ENCODE assay signal across 1 cellular context in the genomic region with DNA sequence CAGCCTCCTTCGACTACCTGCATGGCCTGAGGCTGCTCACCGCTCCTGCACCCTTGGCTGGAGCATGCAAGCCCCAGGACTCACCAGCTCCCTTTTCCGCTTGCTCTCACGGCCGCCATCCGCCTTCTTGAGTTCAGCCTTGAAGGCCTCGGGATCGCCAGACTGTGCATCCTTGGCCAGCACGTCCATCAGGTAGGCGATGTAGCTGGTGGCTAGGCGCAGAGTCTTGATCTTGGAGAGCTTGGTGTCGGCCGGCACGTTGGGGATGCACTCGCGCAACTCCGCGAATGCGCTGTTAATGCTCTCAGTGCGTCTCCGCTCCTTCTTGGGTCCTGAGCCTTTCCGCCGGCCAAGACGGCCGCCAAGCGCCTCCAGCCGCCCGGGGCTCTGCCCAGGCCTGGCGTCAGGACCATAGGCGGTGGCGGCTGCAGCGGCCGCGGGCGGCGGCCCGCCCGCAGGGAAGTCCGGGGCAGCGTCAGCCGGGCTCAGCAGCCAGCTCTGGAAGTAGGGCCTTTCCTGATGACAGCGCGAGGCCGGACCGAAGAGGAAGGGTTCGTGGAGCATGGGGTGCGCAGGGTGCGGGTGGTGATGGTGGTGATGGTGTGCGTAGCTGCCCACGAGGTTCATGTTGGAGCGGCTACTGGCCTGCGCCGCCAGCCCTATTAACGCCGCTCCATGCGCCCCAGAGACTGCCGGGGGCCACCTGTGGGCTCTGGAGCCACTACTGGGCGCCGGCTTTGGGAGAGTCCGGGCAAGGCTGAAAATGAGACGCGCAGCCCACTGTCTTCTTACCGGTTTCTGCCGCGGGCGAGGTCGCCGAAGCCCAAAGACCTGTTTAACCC.
TF ChIP-seq lines count a peak whose summit lies in the region.

No MANE protein-coding gene starts in this region.

TF ChIP-seq in HepG2, 621 proteins besides CTCF, POLR2A, EP300 and RAD21:
- no peak for TF ChIP-seq CC2D1A (CRISPR knock-in tag; IDR thresholded peaks at IDR 0.05)
- no peak for TF ChIP-seq ZFP36L1 (CRISPR knock-in tag; IDR thresholded peaks at IDR 0.05)
- TF ChIP-seq ZNF737 (CRISPR knock-in tag; IDR thresholded peaks at IDR 0.05; ENCODE audit: borderline replicate concordance), result no peak
- TF ChIP-seq, protein P1, sequence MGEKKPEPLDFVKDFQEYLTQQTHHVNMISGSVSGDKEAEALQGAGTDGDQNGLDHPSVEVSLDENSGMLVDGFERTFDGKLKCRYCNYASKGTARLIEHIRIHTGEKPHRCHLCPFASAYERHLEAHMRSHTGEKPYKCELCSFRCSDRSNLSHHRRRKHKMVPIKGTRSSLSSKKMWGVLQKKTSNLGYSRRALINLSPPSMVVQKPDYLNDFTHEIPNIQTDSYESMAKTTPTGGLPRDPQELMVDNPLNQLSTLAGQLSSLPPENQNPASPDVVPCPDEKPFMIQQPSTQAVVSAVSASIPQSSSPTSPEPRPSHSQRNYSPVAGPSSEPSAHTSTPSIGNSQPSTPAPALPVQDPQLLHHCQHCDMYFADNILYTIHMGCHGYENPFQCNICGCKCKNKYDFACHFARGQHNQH (CRISPR knock-in tag; IDR thresholded peaks at IDR 0.05), result no peak
- no peak for TF ChIP-seq TBX2 (CRISPR knock-in tag; IDR thresholded peaks at IDR 0.05; ENCODE audit: borderline replicate concordance)
- TF ChIP-seq JDP2 (CRISPR knock-in tag; IDR thresholded peaks at IDR 0.05; ENCODE audit: borderline replicate concordance), result no peak
- TF ChIP-seq, protein P2, sequence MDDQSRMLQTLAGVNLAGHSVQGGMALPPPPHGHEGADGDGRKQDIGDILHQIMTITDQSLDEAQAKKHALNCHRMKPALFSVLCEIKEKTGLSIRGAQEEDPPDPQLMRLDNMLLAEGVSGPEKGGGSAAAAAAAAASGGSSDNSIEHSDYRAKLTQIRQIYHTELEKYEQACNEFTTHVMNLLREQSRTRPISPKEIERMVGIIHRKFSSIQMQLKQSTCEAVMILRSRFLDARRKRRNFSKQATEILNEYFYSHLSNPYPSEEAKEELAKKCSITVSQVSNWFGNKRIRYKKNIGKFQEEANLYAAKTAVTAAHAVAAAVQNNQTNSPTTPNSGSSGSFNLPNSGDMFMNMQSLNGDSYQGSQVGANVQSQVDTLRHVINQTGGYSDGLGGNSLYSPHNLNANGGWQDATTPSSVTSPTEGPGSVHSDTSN (CRISPR knock-in tag; IDR thresholded peaks at IDR 0.05; ENCODE audit: borderline replicate concordance), result no peak
- peak; percentile 87; the same call in 1 of the 2 replicates for TF ChIP-seq MTF2 (CRISPR knock-in tag; IDR thresholded peaks at IDR 0.05; ENCODE audit: borderline replicate concordance)
- no peak for TF ChIP-seq ZSCAN20 (CRISPR knock-in tag; IDR thresholded peaks at IDR 0.05; ENCODE audit: borderline replicate concordance)
- TF ChIP-seq, protein P3, sequence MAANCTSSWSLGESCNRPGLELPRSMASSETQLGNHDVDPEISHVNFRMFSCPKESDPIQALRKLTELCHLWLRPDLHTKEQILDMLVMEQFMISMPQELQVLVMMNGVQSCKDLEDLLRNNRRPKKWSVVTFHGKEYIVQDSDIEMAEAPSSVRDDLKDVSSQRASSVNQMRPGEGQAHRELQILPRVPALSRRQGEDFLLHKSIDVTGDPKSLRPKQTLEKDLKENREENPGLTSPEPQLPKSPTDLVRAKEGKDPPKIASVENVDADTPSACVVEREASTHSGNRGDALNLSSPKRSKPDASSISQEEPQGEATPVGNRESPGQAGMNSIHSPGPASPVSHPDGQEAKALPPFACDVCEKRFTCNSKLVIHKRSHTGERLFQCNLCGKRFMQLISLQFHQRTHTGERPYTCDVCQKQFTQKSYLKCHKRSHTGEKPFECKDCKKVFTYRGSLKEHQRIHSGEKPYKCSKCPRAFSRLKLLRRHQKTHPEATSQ (CRISPR knock-in tag; IDR thresholded peaks at IDR 0.05; ENCODE audit: borderline replicate concordance), result no peak
- no peak for TF ChIP-seq ZSCAN30 (CRISPR knock-in tag; IDR thresholded peaks at IDR 0.05)
- TF ChIP-seq GTF3A (CRISPR knock-in tag; conservative IDR thresholded peaks at IDR 0.05), result no peak
- TF ChIP-seq, protein P4, sequence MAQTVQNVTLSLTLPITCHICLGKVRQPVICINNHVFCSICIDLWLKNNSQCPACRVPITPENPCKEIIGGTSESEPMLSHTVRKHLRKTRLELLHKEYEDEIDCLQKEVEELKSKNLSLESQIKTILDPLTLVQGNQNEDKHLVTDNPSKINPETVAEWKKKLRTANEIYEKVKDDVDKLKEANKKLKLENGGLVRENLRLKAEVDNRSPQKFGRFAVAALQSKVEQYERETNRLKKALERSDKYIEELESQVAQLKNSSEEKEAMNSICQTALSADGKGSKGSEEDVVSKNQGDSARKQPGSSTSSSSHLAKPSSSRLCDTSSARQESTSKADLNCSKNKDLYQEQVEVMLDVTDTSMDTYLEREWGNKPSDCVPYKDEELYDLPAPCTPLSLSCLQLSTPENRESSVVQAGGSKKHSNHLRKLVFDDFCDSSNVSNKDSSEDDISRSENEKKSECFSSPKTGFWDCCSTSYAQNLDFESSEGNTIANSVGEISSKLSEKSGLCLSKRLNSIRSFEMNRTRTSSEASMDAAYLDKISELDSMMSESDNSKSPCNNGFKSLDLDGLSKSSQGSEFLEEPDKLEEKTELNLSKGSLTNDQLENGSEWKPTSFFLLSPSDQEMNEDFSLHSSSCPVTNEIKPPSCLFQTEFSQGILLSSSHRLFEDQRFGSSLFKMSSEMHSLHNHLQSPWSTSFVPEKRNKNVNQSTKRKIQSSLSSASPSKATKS (CRISPR knock-in tag; IDR thresholded peaks at IDR 0.05), result no peak
- TF ChIP-seq, protein P5, sequence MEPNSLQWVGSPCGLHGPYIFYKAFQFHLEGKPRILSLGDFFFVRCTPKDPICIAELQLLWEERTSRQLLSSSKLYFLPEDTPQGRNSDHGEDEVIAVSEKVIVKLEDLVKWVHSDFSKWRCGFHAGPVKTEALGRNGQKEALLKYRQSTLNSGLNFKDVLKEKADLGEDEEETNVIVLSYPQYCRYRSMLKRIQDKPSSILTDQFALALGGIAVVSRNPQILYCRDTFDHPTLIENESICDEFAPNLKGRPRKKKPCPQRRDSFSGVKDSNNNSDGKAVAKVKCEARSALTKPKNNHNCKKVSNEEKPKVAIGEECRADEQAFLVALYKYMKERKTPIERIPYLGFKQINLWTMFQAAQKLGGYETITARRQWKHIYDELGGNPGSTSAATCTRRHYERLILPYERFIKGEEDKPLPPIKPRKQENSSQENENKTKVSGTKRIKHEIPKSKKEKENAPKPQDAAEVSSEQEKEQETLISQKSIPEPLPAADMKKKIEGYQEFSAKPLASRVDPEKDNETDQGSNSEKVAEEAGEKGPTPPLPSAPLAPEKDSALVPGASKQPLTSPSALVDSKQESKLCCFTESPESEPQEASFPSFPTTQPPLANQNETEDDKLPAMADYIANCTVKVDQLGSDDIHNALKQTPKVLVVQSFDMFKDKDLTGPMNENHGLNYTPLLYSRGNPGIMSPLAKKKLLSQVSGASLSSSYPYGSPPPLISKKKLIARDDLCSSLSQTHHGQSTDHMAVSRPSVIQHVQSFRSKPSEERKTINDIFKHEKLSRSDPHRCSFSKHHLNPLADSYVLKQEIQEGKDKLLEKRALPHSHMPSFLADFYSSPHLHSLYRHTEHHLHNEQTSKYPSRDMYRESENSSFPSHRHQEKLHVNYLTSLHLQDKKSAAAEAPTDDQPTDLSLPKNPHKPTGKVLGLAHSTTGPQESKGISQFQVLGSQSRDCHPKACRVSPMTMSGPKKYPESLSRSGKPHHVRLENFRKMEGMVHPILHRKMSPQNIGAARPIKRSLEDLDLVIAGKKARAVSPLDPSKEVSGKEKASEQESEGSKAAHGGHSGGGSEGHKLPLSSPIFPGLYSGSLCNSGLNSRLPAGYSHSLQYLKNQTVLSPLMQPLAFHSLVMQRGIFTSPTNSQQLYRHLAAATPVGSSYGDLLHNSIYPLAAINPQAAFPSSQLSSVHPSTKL (CRISPR knock-in tag; IDR thresholded peaks at IDR 0.05), result no peak
- peak; percentile 57 for TF ChIP-seq HNRNPLL (IDR thresholded peaks at IDR 0.05; ENCODE audit: low read depth, low read length, poor library complexity, severe bottlenecking)
- TF ChIP-seq ZNF891 (CRISPR knock-in tag; IDR thresholded peaks at IDR 0.05), result no peak
- TF ChIP-seq, protein P6, sequence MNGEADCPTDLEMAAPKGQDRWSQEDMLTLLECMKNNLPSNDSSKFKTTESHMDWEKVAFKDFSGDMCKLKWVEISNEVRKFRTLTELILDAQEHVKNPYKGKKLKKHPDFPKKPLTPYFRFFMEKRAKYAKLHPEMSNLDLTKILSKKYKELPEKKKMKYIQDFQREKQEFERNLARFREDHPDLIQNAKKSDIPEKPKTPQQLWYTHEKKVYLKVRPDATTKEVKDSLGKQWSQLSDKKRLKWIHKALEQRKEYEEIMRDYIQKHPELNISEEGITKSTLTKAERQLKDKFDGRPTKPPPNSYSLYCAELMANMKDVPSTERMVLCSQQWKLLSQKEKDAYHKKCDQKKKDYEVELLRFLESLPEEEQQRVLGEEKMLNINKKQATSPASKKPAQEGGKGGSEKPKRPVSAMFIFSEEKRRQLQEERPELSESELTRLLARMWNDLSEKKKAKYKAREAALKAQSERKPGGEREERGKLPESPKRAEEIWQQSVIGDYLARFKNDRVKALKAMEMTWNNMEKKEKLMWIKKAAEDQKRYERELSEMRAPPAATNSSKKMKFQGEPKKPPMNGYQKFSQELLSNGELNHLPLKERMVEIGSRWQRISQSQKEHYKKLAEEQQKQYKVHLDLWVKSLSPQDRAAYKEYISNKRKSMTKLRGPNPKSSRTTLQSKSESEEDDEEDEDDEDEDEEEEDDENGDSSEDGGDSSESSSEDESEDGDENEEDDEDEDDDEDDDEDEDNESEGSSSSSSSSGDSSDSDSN (CRISPR knock-in tag; IDR thresholded peaks at IDR 0.05), result peak; percentile 39; the same call in 1 of the 2 replicates
- TF ChIP-seq GFI1 (CRISPR knock-in tag; IDR thresholded peaks at IDR 0.05; ENCODE audit: borderline replicate concordance), result no peak
- TF ChIP-seq, protein P7, sequence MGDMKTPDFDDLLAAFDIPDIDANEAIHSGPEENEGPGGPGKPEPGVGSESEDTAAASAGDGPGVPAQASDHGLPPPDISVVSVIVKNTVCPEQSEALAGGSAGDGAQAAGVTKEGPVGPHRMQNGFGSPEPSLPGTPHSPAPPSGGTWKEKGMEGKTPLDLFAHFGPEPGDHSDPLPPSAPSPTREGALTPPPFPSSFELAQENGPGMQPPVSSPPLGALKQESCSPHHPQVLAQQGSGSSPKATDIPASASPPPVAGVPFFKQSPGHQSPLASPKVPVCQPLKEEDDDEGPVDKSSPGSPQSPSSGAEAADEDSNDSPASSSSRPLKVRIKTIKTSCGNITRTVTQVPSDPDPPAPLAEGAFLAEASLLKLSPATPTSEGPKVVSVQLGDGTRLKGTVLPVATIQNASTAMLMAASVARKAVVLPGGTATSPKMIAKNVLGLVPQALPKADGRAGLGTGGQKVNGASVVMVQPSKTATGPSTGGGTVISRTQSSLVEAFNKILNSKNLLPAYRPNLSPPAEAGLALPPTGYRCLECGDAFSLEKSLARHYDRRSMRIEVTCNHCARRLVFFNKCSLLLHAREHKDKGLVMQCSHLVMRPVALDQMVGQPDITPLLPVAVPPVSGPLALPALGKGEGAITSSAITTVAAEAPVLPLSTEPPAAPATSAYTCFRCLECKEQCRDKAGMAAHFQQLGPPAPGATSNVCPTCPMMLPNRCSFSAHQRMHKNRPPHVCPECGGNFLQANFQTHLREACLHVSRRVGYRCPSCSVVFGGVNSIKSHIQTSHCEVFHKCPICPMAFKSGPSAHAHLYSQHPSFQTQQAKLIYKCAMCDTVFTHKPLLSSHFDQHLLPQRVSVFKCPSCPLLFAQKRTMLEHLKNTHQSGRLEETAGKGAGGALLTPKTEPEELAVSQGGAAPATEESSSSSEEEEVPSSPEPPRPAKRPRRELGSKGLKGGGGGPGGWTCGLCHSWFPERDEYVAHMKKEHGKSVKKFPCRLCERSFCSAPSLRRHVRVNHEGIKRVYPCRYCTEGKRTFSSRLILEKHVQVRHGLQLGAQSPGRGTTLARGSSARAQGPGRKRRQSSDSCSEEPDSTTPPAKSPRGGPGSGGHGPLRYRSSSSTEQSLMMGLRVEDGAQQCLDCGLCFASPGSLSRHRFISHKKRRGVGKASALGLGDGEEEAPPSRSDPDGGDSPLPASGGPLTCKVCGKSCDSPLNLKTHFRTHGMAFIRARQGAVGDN (CRISPR knock-in tag; IDR thresholded peaks at IDR 0.05), result peak; percentile 14; the same call in 1 of the 2 replicates
- TF ChIP-seq, protein P8, sequence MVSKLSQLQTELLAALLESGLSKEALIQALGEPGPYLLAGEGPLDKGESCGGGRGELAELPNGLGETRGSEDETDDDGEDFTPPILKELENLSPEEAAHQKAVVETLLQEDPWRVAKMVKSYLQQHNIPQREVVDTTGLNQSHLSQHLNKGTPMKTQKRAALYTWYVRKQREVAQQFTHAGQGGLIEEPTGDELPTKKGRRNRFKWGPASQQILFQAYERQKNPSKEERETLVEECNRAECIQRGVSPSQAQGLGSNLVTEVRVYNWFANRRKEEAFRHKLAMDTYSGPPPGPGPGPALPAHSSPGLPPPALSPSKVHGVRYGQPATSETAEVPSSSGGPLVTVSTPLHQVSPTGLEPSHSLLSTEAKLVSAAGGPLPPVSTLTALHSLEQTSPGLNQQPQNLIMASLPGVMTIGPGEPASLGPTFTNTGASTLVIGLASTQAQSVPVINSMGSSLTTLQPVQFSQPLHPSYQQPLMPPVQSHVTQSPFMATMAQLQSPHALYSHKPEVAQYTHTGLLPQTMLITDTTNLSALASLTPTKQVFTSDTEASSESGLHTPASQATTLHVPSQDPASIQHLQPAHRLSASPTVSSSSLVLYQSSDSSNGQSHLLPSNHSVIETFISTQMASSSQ (IDR thresholded peaks at IDR 0.05; ENCODE audit: low read depth), result no peak
- TF ChIP-seq, protein P8 (CRISPR knock-in tag; IDR thresholded peaks at IDR 0.05; ENCODE audit: borderline replicate concordance), result no peak
